10 cellular contexts compared by ENCODE assay signal in genomic region chr9:1052119-1052907, GRCh38.
DNase-seq lines count a peak whose midpoint lies in the region; ATAC-seq lines count a peak whose summit lies in the region.
"Had no signal": no experiment of that assay in that cellular context is flagged by ENCODE, and none has a peak within 500 bp of the region (broad histone marks: within the 10 kb centered on the region; RNA-seq: fewer than 3 reads in every experiment).

No MANE protein-coding gene starts in this region.

- peaks cover 17% of the 10 kb centered on the region for H3K27me3 ChIP-seq in layer of hippocampus (ENCODE audit: control insufficient read depth, insufficient read depth, low read length)

- peaks cover 29% of the 10 kb centered on the region for H3K4me1 Mint-ChIP-seq in T-helper 1 cell treated with Interleukin-12 subunit alpha and Interleukin-12 subunit beta and Interleukin-4 antibody, amounts not matched to agents 30 μg/mL and 1 μg/mL, for 36 hours (ENCODE audit: low read depth)
- H3K4me1 Mint-ChIP-seq in activated naive CD8-positive, alpha-beta T cell (ENCODE audit: low read depth): peaks cover 44% of the 10 kb centered on the region
- peaks cover 44% of the 10 kb centered on the region for H3K4me1 Mint-ChIP-seq in stimulated activated effector memory CD8-positive, alpha-beta T cell treated with anti-CD3 and anti-CD28 coated beads, Interleukin-12 subunit alpha, Interleukin-12 subunit beta, amount 100 ng/mL, for 72 hours

- no peak for ATAC-seq in stimulated activated effector memory CD8-positive, alpha-beta T cell treated with anti-CD3 and anti-CD28 coated beads, Interleukin-12 subunit alpha, Interleukin-12 subunit beta, amount 100 ng/mL, for 72 hours
- ATAC-seq in GM19455 (IDR thresholded peaks at IDR 0.05; ENCODE audit: unreplicated experiment): no peak
- ATAC-seq: gastroesophageal sphincter had no signal

- peak overlapping the region; percentile 52 for H3K4me3 Mint-ChIP-seq in T-helper 1 cell treated with Interleukin-12 subunit alpha and Interleukin-12 subunit beta and Interleukin-4 antibody, amounts not matched to agents 30 μg/mL and 1 μg/mL, for 36 hours
- peak overlapping the region; percentile 77 for H3K4me3 Mint-ChIP-seq in activated naive CD8-positive, alpha-beta T cell
- H3K4me3 Mint-ChIP-seq in stimulated activated effector memory CD8-positive, alpha-beta T cell treated with anti-CD3 and anti-CD28 coated beads, Interleukin-12 subunit alpha, Interleukin-12 subunit beta, amount 100 ng/mL, for 72 hours: peak overlapping the region; percentile 57

- peak overlapping the region; percentile 15 for H3K27ac Mint-ChIP-seq in T-helper 1 cell treated with Interleukin-12 subunit alpha and Interleukin-12 subunit beta and Interleukin-4 antibody, amounts not matched to agents 30 μg/mL and 1 μg/mL, for 36 hours
- H3K27ac Mint-ChIP-seq in activated naive CD8-positive, alpha-beta T cell: no peak overlapping the region
- no peak overlapping the region for H3K27ac Mint-ChIP-seq in stimulated activated effector memory CD8-positive, alpha-beta T cell treated with anti-CD3 and anti-CD28 coated beads, Interleukin-12 subunit alpha, Interleukin-12 subunit beta, amount 100 ng/mL, for 72 hours

- H3K9me3 Mint-ChIP-seq in T-helper 1 cell treated with Interleukin-12 subunit alpha and Interleukin-12 subunit beta and Interleukin-4 antibody, amounts not matched to agents 30 μg/mL and 1 μg/mL, for 36 hours: peaks cover 12% of the 10 kb centered on the region
- peaks cover 6% of the 10 kb centered on the region for H3K9me3 Mint-ChIP-seq in activated naive CD8-positive, alpha-beta T cell (ENCODE audit: low read depth)
- H3K9me3 Mint-ChIP-seq in stimulated activated effector memory CD8-positive, alpha-beta T cell treated with anti-CD3 and anti-CD28 coated beads, Interleukin-12 subunit alpha, Interleukin-12 subunit beta, amount 100 ng/mL, for 72 hours: no peaks in the 10 kb centered on the region

- DNase-seq in T-helper 1 cell (no peak), NCI-H187 (lab: John Stamatoyannopoulos, UW) (no peak), hepatic stellate cell (ENCODE audit: low spot score) (no peak)
- DNase-seq in stimulated activated effector memory CD8-positive, alpha-beta T cell treated with anti-CD3 and anti-CD28 coated beads, Interleukin-12 subunit alpha, Interleukin-12 subunit beta, amount 100 ng/mL, for 72 hours (ENCODE audit: low spot score in 2 of 2): no peak
- DNase-seq: stimulated activated CD4-positive, alpha-beta T cell treated with anti-CD3 and anti-CD28 coated beads, Interleukin-4, amount 100 ng/mL, for 1 hour had no signal

- peaks cover 88% of the 10 kb centered on the region for H3K27me3 Mint-ChIP-seq in T-helper 1 cell treated with Interleukin-12 subunit alpha and Interleukin-12 subunit beta and Interleukin-4 antibody, amounts not matched to agents 30 μg/mL and 1 μg/mL, for 36 hours (ENCODE audit: low read depth)
- peaks cover 65% of the 10 kb centered on the region for H3K27me3 Mint-ChIP-seq in activated naive CD8-positive, alpha-beta T cell

- H3K36me3 Mint-ChIP-seq in T-helper 1 cell treated with Interleukin-12 subunit alpha and Interleukin-12 subunit beta and Interleukin-4 antibody, amounts not matched to agents 30 μg/mL and 1 μg/mL, for 36 hours (ENCODE audit: low read depth): peaks cover 14% of the 10 kb centered on the region
- peaks cover 3% of the 10 kb centered on the region for H3K36me3 Mint-ChIP-seq in activated naive CD8-positive, alpha-beta T cell
- H3K36me3 Mint-ChIP-seq in stimulated activated effector memory CD8-positive, alpha-beta T cell treated with anti-CD3 and anti-CD28 coated beads, Interleukin-12 subunit alpha, Interleukin-12 subunit beta, amount 100 ng/mL, for 72 hours: peaks cover 4% of the 10 kb centered on the region

- peak overlapping the region; percentile 78 for H3K27ac ChIP-seq in layer of hippocampus (ENCODE audit: low read depth, low read length)
